6 cellular contexts compared by ENCODE assay signal in genomic region chr22:50626856-50627451, GRCh38.
DNase-seq lines count a peak whose midpoint lies in the region; ATAC-seq and TF ChIP-seq lines count a peak whose summit lies in the region.

No MANE protein-coding gene starts in this region.

- no peak overlapping the region for H3K27ac Mint-ChIP-seq in activated naive CD8-positive, alpha-beta T cell treated with anti-CD3 and anti-CD28 coated beads, Interleukin-2, amount 50 U/mL, for 24 hours

- peaks cover under 1% of the 10 kb centered on the region; the same call in 1 of the 2 replicates for H3F3A ChIP-seq in DOHH2 (ENCODE audit: control insufficient read depth, insufficient read depth)

- H3K27me3 ChIP-seq in DOHH2 (ENCODE audit: control insufficient read depth, low read length): no peaks in the 10 kb centered on the region
- no peaks in the 10 kb centered on the region for H3K27me3 ChIP-seq in muscle layer of colon (ENCODE audit: control insufficient read depth in 1 of 2, insufficient read depth in 2 of 2, low read length in 2 of 2)

- H3K4me3 ChIP-seq in DOHH2 (ENCODE audit: low read length): peak overlapping the region; percentile 98
- peak overlapping the region; percentile 72 to 76 for H3K4me3 ChIP-seq in muscle layer of colon (ENCODE audit: low read depth in 1 of 2, low read length in 2 of 2)

- H3K27me3 Mint-ChIP-seq in activated naive CD8-positive, alpha-beta T cell treated with anti-CD3 and anti-CD28 coated beads, Interleukin-2, amount 50 U/mL, for 24 hours: no peaks in the 10 kb centered on the region

- TF ChIP-seq CTCF in DOHH2 (IDR thresholded peaks at IDR 0.05; ENCODE audit: low read depth, low read length, poor library complexity, severe bottlenecking): no peak

- H3K27ac ChIP-seq in DOHH2 (ENCODE audit: low read depth, low read length) (no peak overlapping the region), muscle layer of colon (ENCODE audit: low read depth, low read length) (peak overlapping the region; percentile 84)

- peaks cover 33% of the 10 kb centered on the region for H3K4me1 Mint-ChIP-seq in activated naive CD8-positive, alpha-beta T cell treated with anti-CD3 and anti-CD28 coated beads, Interleukin-2, amount 50 U/mL, for 24 hours

- no peak for DNase-seq in activated naive CD8-positive, alpha-beta T cell treated with anti-CD3 and anti-CD28 coated beads, Interleukin-2, amount 50 U/mL, for 24 hours
- DNase-seq in NCI-H2171 (lab: John Stamatoyannopoulos, UW) (no peak), GM19238 (ENCODE audit: insufficient read length, low spot score) (no peak), GDM1 (lab: John Stamatoyannopoulos, UW) (no peak)

- H3K9me3 ChIP-seq in DOHH2 (ENCODE audit: control insufficient read depth, insufficient read depth, low read length) (no peaks in the 10 kb centered on the region), muscle layer of colon (ENCODE audit: low read length) (no peaks in the 10 kb centered on the region)

- H3K9me2 ChIP-seq in DOHH2 (replicated peaks; ENCODE audit: control insufficient read depth, low read length): no peaks in the 10 kb centered on the region

- H3K36me3 ChIP-seq in DOHH2 (ENCODE audit: control insufficient read depth, low read length): no peaks in the 10 kb centered on the region
- no peaks in the 10 kb centered on the region for H3K36me3 ChIP-seq in muscle layer of colon (ENCODE audit: insufficient read depth, low read length)

- H3K36me3 Mint-ChIP-seq in activated naive CD8-positive, alpha-beta T cell treated with anti-CD3 and anti-CD28 coated beads, Interleukin-2, amount 50 U/mL, for 24 hours (ENCODE audit: low read depth): no peaks in the 10 kb centered on the region

- H4K20me1 ChIP-seq in DOHH2 (ENCODE audit: control insufficient read depth, insufficient read depth, low read depth, low read length): no peaks in the 10 kb centered on the region

- H3K9ac ChIP-seq in muscle layer of colon (ENCODE audit: low read length): no peak overlapping the region

- no peak for ATAC-seq in activated naive CD8-positive, alpha-beta T cell treated with anti-CD3 and anti-CD28 coated beads, Interleukin-2, amount 50 U/mL, for 24 hours

- peaks cover 25% of the 10 kb centered on the region for H3K4me1 ChIP-seq in DOHH2 (ENCODE audit: control insufficient read depth, low read length)
- H3K4me1 ChIP-seq in muscle layer of colon (ENCODE audit: insufficient read depth, low read length): peaks cover 14% of the 10 kb centered on the region

- peak overlapping the region; percentile 86 for H3K4me2 ChIP-seq in DOHH2 (ENCODE audit: low read length)

- H3K9me3 Mint-ChIP-seq in activated naive CD8-positive, alpha-beta T cell treated with anti-CD3 and anti-CD28 coated beads, Interleukin-2, amount 50 U/mL, for 24 hours: no peaks in the 10 kb centered on the region

- peaks cover 15% of the 10 kb centered on the region for H3K79me2 ChIP-seq in DOHH2 (ENCODE audit: control insufficient read depth, low read length)

- H3K4me3 Mint-ChIP-seq in activated naive CD8-positive, alpha-beta T cell treated with anti-CD3 and anti-CD28 coated beads, Interleukin-2, amount 50 U/mL, for 24 hours: peak overlapping the region; percentile 80
